ENCODE assay signal across 9 cellular contexts in genomic region chrX:133414399-133415275, GRCh38. TPM values are rescaled to one million over a fixed set of nuclear protein-coding genes. Genes with fewer than 3 reads are reported as not detected.
A peak's percentile ranks its signal among the peaks of the same experiment; 100 is the strongest.
DNase-seq lines count a peak whose midpoint lies in the region; ATAC-seq and TF ChIP-seq lines count a peak whose summit lies in the region.
"Had no signal": no experiment of that assay in that cellular context is flagged by ENCODE, and none has a peak within 500 bp of the region (broad histone marks: within the 10 kb centered on the region; RNA-seq: fewer than 3 reads in every experiment).

No MANE protein-coding gene starts in this region.

- peaks cover 15% of the 10 kb centered on the region for H3K4me1 ChIP-seq in DND-41 (ENCODE audit: insufficient read depth, low read length)
- H3K4me1 ChIP-seq in KMS-11 (ENCODE audit: low read depth, poor library complexity, severe bottlenecking) = no peaks in the 10 kb centered on the region
- H3K4me1 ChIP-seq in mucosa of descending colon (ENCODE audit: low read depth) = no peaks in the 10 kb centered on the region

- TF ChIP-seq CTCF in DND-41 (IDR thresholded peaks at IDR 0.05; ENCODE audit: borderline replicate concordance, extremely low read depth, low read length, poor library complexity, severe bottlenecking) (no peak), KMS-11 (conservative IDR thresholded peaks at IDR 0.05; ENCODE audit: low read depth, low read length) (no peak), dorsolateral prefrontal cortex (IDR thresholded peaks at IDR 0.05 in 54 of 56, conservative IDR thresholded peaks at IDR 0.05 in 2 of 56; ENCODE audit: low read depth in 1 of 56, partially characterized antibody in 56 of 56) (no peak), mucosa of descending colon (IDR thresholded peaks at IDR 0.05) (no peak)

- intact Hi-C loops in dorsolateral prefrontal cortex (cut with DNase I) = loop anchor here in 1 of 2 donors (10.0 kb wide), 1 partner anchor 70 kb away; no protein-coding TSS in a partner anchor
- intact Hi-C loops in mucosa of descending colon (cut with DNase I, micrococcal nuclease) = loop anchor here in 1 of 2 donors (10.0 kb wide), 1 partner anchor 80 kb away; no protein-coding TSS in a partner anchor

- DNase-seq in DND-41 (peak; percentile 23), dorsolateral prefrontal cortex (peak in 2 of 10 donors; percentile 4 to 42), mucosa of descending colon (peak; percentile 12 to 51 (median 47)), SIG-M5 treated with dmso at 0.1 percent for 504 hours (lab: John Stamatoyannopoulos, UW; ENCODE audit: unreplicated experiment) (no peak), cerebellar nuclear complex (lab: John Stamatoyannopoulos, UW) (no peak)
- no peak for DNase-seq in stimulated activated CD4-positive, alpha-beta T cell treated with anti-CD3 and anti-CD28 coated beads, Interleukin-4, amount 100 ng/mL, for 24 hours

- no peaks in the 10 kb centered on the region for H3K79me2 ChIP-seq in DND-41 (ENCODE audit: insufficient read depth, low read length)
- H3K79me2 ChIP-seq in KMS-11 (ENCODE audit: insufficient read depth, low read depth) = no peaks in the 10 kb centered on the region

- H4K20me1 ChIP-seq in DND-41 (ENCODE audit: insufficient read depth, low read length) (no peaks in the 10 kb centered on the region), KMS-11 (ENCODE audit: insufficient read depth) (no peaks in the 10 kb centered on the region)

- H3K27me3 ChIP-seq in DND-41 (ENCODE audit: insufficient read depth, low read length, poor library complexity) (peaks cover 21% of the 10 kb centered on the region), KMS-11 (ENCODE audit: insufficient read depth, low read depth) (no peaks in the 10 kb centered on the region), dorsolateral prefrontal cortex (peaks cover 0 to 81% (median 25%) of the 10 kb centered on the region in 45 donors)

- H3K27ac ChIP-seq in DND-41 (ENCODE audit: low read length) = no peak overlapping the region; the same call in 1 of the 2 replicates
- no peak overlapping the region for H3K27ac ChIP-seq in KMS-11
- peak overlapping the region in 7 of 59 donors; percentile 6 to 50 (median 26) for H3K27ac ChIP-seq in dorsolateral prefrontal cortex

- H3K4me3 ChIP-seq in DND-41 (ENCODE audit: low read depth in 1 of 2, low read length in 2 of 2) (peak overlapping the region; percentile 28 to 63; a peak in 3 of 4 replicates), KMS-11 (IDR thresholded peaks at IDR 0.05; ENCODE audit: insufficient read depth, low read depth, low read length) (no peak overlapping the region), dorsolateral prefrontal cortex (peak overlapping the region; percentile 29 to 72 (median 56)), mucosa of descending colon (peak overlapping the region; percentile 36)

- H3K4me2 ChIP-seq in DND-41 (ENCODE audit: insufficient read depth, low read length) (peak overlapping the region; percentile 95), KMS-11 (peak overlapping the region; percentile 36; the same call in 1 of the 2 replicates)

- peak overlapping the region; percentile 57 for H3K9ac ChIP-seq in DND-41 (ENCODE audit: low read depth, low read length)
- H3K9ac ChIP-seq in KMS-11 = peak overlapping the region; percentile 42; the same call in 1 of the 2 replicates

- H2AFZ ChIP-seq in DND-41 (ENCODE audit: low read depth, low read length) (peak overlapping the region; percentile 71), KMS-11 (ENCODE audit: low read depth) (peak overlapping the region; percentile 71)

- H3K9me3 ChIP-seq in DND-41 (ENCODE audit: insufficient read depth, low read length, severe bottlenecking) (no peaks in the 10 kb centered on the region), mucosa of descending colon (no peaks in the 10 kb centered on the region)

- ATAC-seq in DND-41 (ENCODE audit: insufficient read depth, low read depth) = peak; percentile 69
- ATAC-seq in mucosa of descending colon = peak; percentile 46
- ATAC-seq in HG03439 (IDR thresholded peaks at IDR 0.05; ENCODE audit: unreplicated experiment) = no peak

- H3K36me3 ChIP-seq in DND-41 (ENCODE audit: insufficient read depth, low read length) (no peaks in the 10 kb centered on the region), KMS-11 (ENCODE audit: insufficient read depth) (no peaks in the 10 kb centered on the region), mucosa of descending colon (ENCODE audit: low read depth) (no peaks in the 10 kb centered on the region)

RNA-seq across cellular contexts. Expression of gene GPC4, which starts 0.7 kb away (rescaled TPM):
- total RNA-seq in dorsolateral prefrontal cortex (10 to 100 TPM in 19 of 120 experiments, 1 to 10 TPM in 101; 3.4 to 20.2 (median 7.9) TPM), mucosa of descending colon (10 to 100 TPM; 12.7 to 33.5 (median 18.4) TPM)
- total RNA-seq: pulmonary artery endothelial cell had no signal

Comparison
In these comparisons a context has a peak if more than half of its experiments do, and no peak if none do; other contexts are left out.
1. DNase-seq: peak in DND-41 (single experiment) and mucosa of descending colon (3 of 3); none in SIG-M5 treated with dmso at 0.1 percent for 504 hours (single experiment), stimulated activated CD4-positive, alpha-beta T cell treated with anti-CD3 and anti-CD28 coated beads, Interleukin-4, amount 100 ng/mL, for 24 hours (single experiment) and cerebellar nuclear complex (0 of 2).